In genomic region chr9:7081065-7081600, GRCh38 we compare ENCODE assay signal across 16 cellular contexts.
A peak's percentile ranks its signal among the peaks of the same experiment; 100 is the strongest.
DNase-seq lines count a peak whose midpoint lies in the region; ATAC-seq and TF ChIP-seq lines count a peak whose summit lies in the region.
"Had no signal": no experiment of that assay in that cellular context is flagged by ENCODE, and none has a peak within 500 bp of the region (broad histone marks: within the 10 kb centered on the region; RNA-seq: fewer than 3 reads in every experiment).

No MANE protein-coding gene starts in this region.

- no peaks in the 10 kb centered on the region for H3K9me3 ChIP-seq in naive thymus-derived CD4-positive, alpha-beta T cell (ENCODE audit: control insufficient read depth in 2 of 3, low read length in 3 of 3)
- H3K9me3 ChIP-seq in adrenal gland (replicated peaks in 1 of 3) = no peaks in the 10 kb centered on the region
- no peaks in the 10 kb centered on the region for H3K9me3 ChIP-seq in BE2C

- H3K4me1 Mint-ChIP-seq in naive thymus-derived CD4-positive, alpha-beta T cell = peaks cover 0 to 3% (median 0%) of the 10 kb centered on the region in 7 donors

- no peak overlapping the region for H3K4me3 ChIP-seq in naive thymus-derived CD4-positive, alpha-beta T cell (ENCODE audit: low read length)
- H3K4me3 ChIP-seq in adrenal gland (no peak overlapping the region), BE2C (ENCODE audit: low read depth, low read length) (no peak overlapping the region)

- no peak for TF ChIP-seq CTCF in adrenal gland (IDR thresholded peaks at IDR 0.05)
- TF ChIP-seq CTCF in BE2C (IDR thresholded peaks at IDR 0.05; ENCODE audit: low read depth, low read length) = no peak

- TF ChIP-seq POLR2A in adrenal gland (IDR thresholded peaks at IDR 0.05) = no peak

- peak; percentile 44 for ATAC-seq in naive thymus-derived CD4-positive, alpha-beta T cell
- ATAC-seq: HepG2, PC-3 had no signal

- H3K9me3 Mint-ChIP-seq in naive thymus-derived CD4-positive, alpha-beta T cell = peaks cover 0 to 3% (median 0%) of the 10 kb centered on the region in 11 donors

- no peak overlapping the region for H3K27ac ChIP-seq in naive thymus-derived CD4-positive, alpha-beta T cell (ENCODE audit: low read depth, low read length)
- H3K27ac ChIP-seq in adrenal gland = no peak overlapping the region

- no peak overlapping the region for H3K4me3 Mint-ChIP-seq in naive thymus-derived CD4-positive, alpha-beta T cell

- peaks cover 0 to 39% (median 9%) of the 10 kb centered on the region in 3 experiments for H3K36me3 ChIP-seq in naive thymus-derived CD4-positive, alpha-beta T cell (ENCODE audit: control insufficient read depth in 2 of 3, insufficient read depth in 3 of 3, low read length in 3 of 3)
- peaks cover 0 to 8% of the 10 kb centered on the region in 2 donors for H3K36me3 ChIP-seq in adrenal gland (replicated peaks in 1 of 2)
- no peaks in the 10 kb centered on the region; the same call in 1 of the 2 replicates for H3K36me3 ChIP-seq in BE2C

- intact Hi-C loops in naive thymus-derived CD4-positive, alpha-beta T cell (cut with micrococcal nuclease) = no loop called here
- intact Hi-C loops in adrenal gland (cut with DNase I) = no loop called here

- peak overlapping the region in 1 of 9 donors; percentile 49 for H3K27ac Mint-ChIP-seq in naive thymus-derived CD4-positive, alpha-beta T cell

- peaks cover 6 to 62% (median 42%) of the 10 kb centered on the region in 5 donors for H3K36me3 Mint-ChIP-seq in naive thymus-derived CD4-positive, alpha-beta T cell

- POLR2A ChIA-PET in naive thymus-derived CD4-positive, alpha-beta T cell (lab: Charles Lee) = no interaction called here

- peak; percentile 42 for DNase-seq in CD1c-positive myeloid dendritic cell (ENCODE audit: extremely low spot score)
- DNase-seq in Kasumi-1 (lab: John Stamatoyannopoulos, UW) = peak; percentile 1 to 21
- DNase-seq in SKM-1 treated with dmso at 0.1 percent for 144 hours (lab: John Stamatoyannopoulos, UW; ENCODE audit: unreplicated experiment) = peak; percentile 73
- DNase-seq in naive thymus-derived CD4-positive, alpha-beta T cell = no peak
- DNase-seq in adrenal gland = no peak
- DNase-seq in DMS 273 treated with DMSO at 0.1 percent for 48 hours (lab: John Stamatoyannopoulos, UW) = no peak
- no peak for DNase-seq in BE2C
- DNase-seq: C1 segment of cervical spinal cord, COR-L47, H7, MM.1S, NCI-H1436 treated with DMSO at 0.1 percent for 48 hours, NCI-H2081 treated with DMSO at 0.1 percent for 48 hours, NCI-H524, PC-3 had no signal

- no peaks in the 10 kb centered on the region for H3K27me3 Mint-ChIP-seq in naive thymus-derived CD4-positive, alpha-beta T cell

- CTCF ChIA-PET in naive thymus-derived CD4-positive, alpha-beta T cell (lab: Charles Lee) = no interaction called here

- 80 to 84% (median 82%) methylated on average over 5 of the region's 5 CpGs for WGBS in adrenal gland, 4 donors

- no peaks in the 10 kb centered on the region for H3K27me3 ChIP-seq in naive thymus-derived CD4-positive, alpha-beta T cell (ENCODE audit: control insufficient read depth in 2 of 2, insufficient read depth in 2 of 2, low read length in 2 of 2)
- H3K27me3 ChIP-seq in adrenal gland = no peaks in the 10 kb centered on the region
- no peaks in the 10 kb centered on the region for H3K27me3 ChIP-seq in BE2C

- no peaks in the 10 kb centered on the region for H3K4me1 ChIP-seq in naive thymus-derived CD4-positive, alpha-beta T cell (ENCODE audit: control insufficient read depth in 2 of 2, insufficient read depth in 2 of 2, low read length in 2 of 2)
- H3K4me1 ChIP-seq in adrenal gland (replicated peaks in 1 of 2) (peaks cover 0 to 4% of the 10 kb centered on the region in 2 donors), BE2C (no peaks in the 10 kb centered on the region)

Comparison
In these comparisons a context has a peak if more than half of its experiments do, and no peak if none do; other contexts are left out.
1. DNase-seq: peak in CD1c-positive myeloid dendritic cell (single experiment), Kasumi-1 (2 of 2) and SKM-1 treated with dmso at 0.1 percent for 144 hours (single experiment); none in naive thymus-derived CD4-positive, alpha-beta T cell (0 of 9), adrenal gland (0 of 7), DMS 273 treated with DMSO at 0.1 percent for 48 hours (single experiment) and BE2C (single experiment).